In the genomic region with DNA sequence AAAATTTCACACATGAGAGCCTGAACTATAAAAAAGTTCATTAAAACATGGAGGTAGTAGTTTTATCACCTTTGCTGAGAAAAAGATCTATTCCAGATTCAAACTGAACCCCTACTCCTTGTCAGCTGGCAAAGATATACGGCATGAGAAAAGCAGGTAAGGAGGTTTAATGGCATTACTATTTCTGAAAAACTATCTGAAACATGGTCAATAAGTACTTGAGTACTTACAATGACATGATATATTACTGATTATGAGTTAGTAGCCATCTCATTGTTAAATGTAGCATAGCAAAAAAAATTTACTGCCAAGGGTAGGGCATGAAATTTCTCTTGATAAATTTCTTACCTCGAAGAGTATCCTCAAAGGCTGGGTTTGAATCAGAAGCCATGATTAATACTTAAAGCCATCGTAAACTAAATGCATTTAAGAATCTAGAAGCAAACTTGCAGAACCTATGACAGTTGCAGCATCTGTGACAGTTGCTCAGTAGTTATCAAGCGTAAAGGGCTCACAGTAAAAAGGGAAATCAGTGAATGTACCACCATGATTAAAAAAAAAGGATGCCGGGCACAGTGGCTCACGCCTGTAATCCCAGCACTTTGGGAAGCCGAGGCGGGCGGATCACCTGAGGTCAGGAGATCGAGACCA, we compare ENCODE assay signal across 8 cellular contexts. TPM values are rescaled to one million over a fixed set of nuclear protein-coding genes. Genes with fewer than 3 reads are reported as not detected.
A peak's percentile ranks its signal among the peaks of the same experiment; 100 is the strongest.
DNase-seq lines count a peak whose midpoint lies in the region; TF ChIP-seq lines count a peak whose summit lies in the region.

No MANE protein-coding gene starts in this region.

- H3K27ac ChIP-seq in BLaER1 treated with 17β-estradiol and CSF1 and Interleukin-3, amounts not matched to agents 10 nM and 100 nM: no peak overlapping the region

- H3K4me3 Mint-ChIP-seq in IgD-negative memory B cell (peak overlapping the region; percentile 84 to 95 (median 91)), chondrocyte (ENCODE audit: unreplicated experiment) (peak overlapping the region; percentile 90), nephron (peak overlapping the region; percentile 83 to 89 (median 85))

- H3K36me3 ChIP-seq in BLaER1 treated with 17β-estradiol and CSF1 and Interleukin-3, amounts not matched to agents 10 nM and 100 nM: peaks cover 0 to 84% (median 17%) of the 10 kb centered on the region in 11 experiments; a peak in 19 of 22 replicates

- no peaks in the 10 kb centered on the region for H3K9me3 ChIP-seq in BLaER1 treated with 17β-estradiol and CSF1 and Interleukin-3, amounts not matched to agents 10 nM and 100 nM (replicated peaks in 1 of 11)

- H3K4me2 ChIP-seq in BLaER1 treated with 17β-estradiol and CSF1 and Interleukin-3, amounts not matched to agents 10 nM and 100 nM: peak overlapping the region; percentile 13 to 66 (median 34); a peak in 11 of 22 replicates

- peaks cover 0 to 12% (median 0%) of the 10 kb centered on the region in 10 experiments; a peak in 3 of 20 replicates for H3K4me1 ChIP-seq in BLaER1 treated with 17β-estradiol and CSF1 and Interleukin-3, amounts not matched to agents 10 nM and 100 nM

- H3K27me3 Mint-ChIP-seq in IgD-negative memory B cell: no peaks in the 10 kb centered on the region
- no peaks in the 10 kb centered on the region for H3K27me3 Mint-ChIP-seq in chondrocyte (ENCODE audit: low read depth)
- no peaks in the 10 kb centered on the region for H3K27me3 Mint-ChIP-seq in nephron (ENCODE audit: low read depth)

- TF ChIP-seq CTCF in chondrocyte (IDR thresholded peaks at IDR 0.05) (no peak), nephron (IDR thresholded peaks at IDR 0.05; ENCODE audit: unreplicated experiment in 3 of 3) (no peak)

- DNase-seq in chondrocyte (ENCODE audit: low spot score) (no peak), AG20443 (ENCODE audit: low spot score) (no peak), NCI-H748 treated with DMSO at 0.1 percent for 48 hours (lab: John Stamatoyannopoulos, UW) (no peak), SKM-1 treated with dmso at 0.1 percent for 144 hours (lab: John Stamatoyannopoulos, UW; ENCODE audit: unreplicated experiment) (no peak)
- no peak for DNase-seq in NK-92 treated with Interleukin-12 subunit alpha and Interleukin-12 subunit beta, amount 100 ng/mL, for 24 hours (lab: John Stamatoyannopoulos, UW)

- no peak overlapping the region for H3K9ac ChIP-seq in BLaER1 treated with 17β-estradiol and CSF1 and Interleukin-3, amounts not matched to agents 10 nM and 100 nM

- peaks cover 7% of the 10 kb centered on the region for H3K36me3 Mint-ChIP-seq in IgD-negative memory B cell
- H3K36me3 Mint-ChIP-seq in chondrocyte (ENCODE audit: low read depth): peaks cover 15% of the 10 kb centered on the region
- peaks cover 5% of the 10 kb centered on the region for H3K36me3 Mint-ChIP-seq in nephron (ENCODE audit: low read depth)

- peaks cover 0 to 27% (median 0%) of the 10 kb centered on the region in 11 experiments; a peak in 3 of 22 replicates for H4K20me1 ChIP-seq in BLaER1 treated with 17β-estradiol and CSF1 and Interleukin-3, amounts not matched to agents 10 nM and 100 nM

- no peaks in the 10 kb centered on the region for H3K27me3 ChIP-seq in BLaER1 treated with 17β-estradiol and CSF1 and Interleukin-3, amounts not matched to agents 10 nM and 100 nM

- H3K9me3 Mint-ChIP-seq in IgD-negative memory B cell: no peaks in the 10 kb centered on the region
- H3K9me3 Mint-ChIP-seq in chondrocyte (ENCODE audit: low read depth): no peaks in the 10 kb centered on the region
- H3K9me3 Mint-ChIP-seq in nephron: no peaks in the 10 kb centered on the region

- H3K27ac Mint-ChIP-seq in IgD-negative memory B cell (peak overlapping the region in 1 of 3 donors; percentile 87), chondrocyte (ENCODE audit: unreplicated experiment) (peak overlapping the region; percentile 22), nephron (peak overlapping the region in 2 of 3 experiments; percentile 48 to 68)

- H3K4me3 ChIP-seq in BLaER1 treated with 17β-estradiol and CSF1 and Interleukin-3, amounts not matched to agents 10 nM and 100 nM: 0 out of 20 replicates have a peak overlapping the region, but pooled peaks of 2 of the 10 experiments have one; percentile 8 to 18

- H3K4me1 Mint-ChIP-seq in IgD-negative memory B cell (peaks cover 2 to 19% (median 7%) of the 10 kb centered on the region in 3 donors), chondrocyte (ENCODE audit: low read depth) (peaks cover 38% of the 10 kb centered on the region), nephron (peaks cover 43% of the 10 kb centered on the region)

RNA-seq across cellular contexts. Expression of a gene that starts 8.7 kb away (rescaled TPM):
- 4.4 TPM for polyA plus RNA-seq in IgD-negative memory B cell
- total RNA-seq in chondrocyte: 29.8 to 48.2 TPM (median 33.0 TPM) in 3 replicates

RNA-seq across cellular contexts. Expression of a gene that starts 50.9 kb away (rescaled TPM):
- not detected for polyA plus RNA-seq in IgD-negative memory B cell
- total RNA-seq in chondrocyte: 25.4 to 33.1 TPM (median 26.0 TPM) in 3 replicates
